Comparison of ENCODE assay signal across 1 cellular context in the genomic region with DNA sequence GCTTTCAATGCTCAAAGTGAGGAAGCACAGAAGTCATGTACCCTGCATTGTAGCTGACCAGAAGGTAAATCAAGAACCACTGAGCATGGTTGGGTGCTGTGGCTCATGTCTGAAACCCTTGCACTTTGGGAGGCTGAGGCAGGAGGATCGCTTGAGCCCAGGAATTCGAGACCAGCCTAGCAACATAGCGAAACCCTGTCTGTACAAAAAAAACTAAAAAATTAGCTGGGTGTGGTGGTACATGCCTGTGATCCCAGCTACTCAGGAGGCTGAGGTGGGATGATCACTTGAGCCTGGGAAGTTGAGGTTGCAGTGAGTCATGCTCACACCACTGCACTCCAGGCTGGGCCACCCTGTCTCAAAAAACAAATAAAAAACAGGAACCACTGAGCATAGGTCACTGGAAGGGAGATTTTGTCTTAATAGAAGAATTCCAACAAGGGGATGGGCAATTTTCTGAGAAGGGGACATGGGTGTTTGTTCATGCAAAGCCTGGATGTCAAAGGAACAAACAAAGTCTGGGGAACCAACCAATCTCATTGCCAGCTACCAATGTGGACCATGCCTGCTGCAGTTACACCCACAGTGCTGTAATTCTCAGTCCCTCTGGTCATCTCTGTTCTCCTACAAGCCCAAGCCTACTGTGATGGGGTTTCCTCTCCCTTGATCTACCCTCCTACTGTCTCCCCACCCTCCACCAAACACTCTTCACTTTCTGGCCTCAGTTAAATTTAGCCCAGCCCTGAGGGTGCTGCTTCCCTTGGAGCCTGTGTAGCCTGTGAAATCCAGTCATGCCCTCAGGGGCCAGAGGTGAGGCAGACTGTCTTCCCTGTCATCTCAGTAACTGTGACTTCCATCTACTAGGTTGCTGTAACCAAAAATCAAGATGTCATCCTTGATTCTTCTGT.
A peak's percentile ranks its signal among the peaks of the same experiment; 100 is the strongest.
TF ChIP-seq lines count a peak whose summit lies in the region.

No MANE protein-coding gene starts in this region.

TF ChIP-seq in HepG2, 621 proteins besides CTCF, POLR2A, EP300 and RAD21 (continued from another document):
- TF ChIP-seq ZHX2 (IDR thresholded peaks at IDR 0.05; ENCODE audit: low read depth) (no peak), ZHX2 (CRISPR knock-in tag; IDR thresholded peaks at IDR 0.05; ENCODE audit: borderline replicate concordance) (no peak), BRF2 (CRISPR knock-in tag; IDR thresholded peaks at IDR 0.05) (no peak), PPARG (CRISPR knock-in tag; conservative IDR thresholded peaks at IDR 0.05) (no peak), ARID5B (CRISPR knock-in tag; IDR thresholded peaks at IDR 0.05) (peak; percentile 82), ZNF781 (CRISPR knock-in tag; IDR thresholded peaks at IDR 0.05; ENCODE audit: borderline replicate concordance, not compliant biosample characterization) (no peak)
- TF ChIP-seq, protein P1, sequence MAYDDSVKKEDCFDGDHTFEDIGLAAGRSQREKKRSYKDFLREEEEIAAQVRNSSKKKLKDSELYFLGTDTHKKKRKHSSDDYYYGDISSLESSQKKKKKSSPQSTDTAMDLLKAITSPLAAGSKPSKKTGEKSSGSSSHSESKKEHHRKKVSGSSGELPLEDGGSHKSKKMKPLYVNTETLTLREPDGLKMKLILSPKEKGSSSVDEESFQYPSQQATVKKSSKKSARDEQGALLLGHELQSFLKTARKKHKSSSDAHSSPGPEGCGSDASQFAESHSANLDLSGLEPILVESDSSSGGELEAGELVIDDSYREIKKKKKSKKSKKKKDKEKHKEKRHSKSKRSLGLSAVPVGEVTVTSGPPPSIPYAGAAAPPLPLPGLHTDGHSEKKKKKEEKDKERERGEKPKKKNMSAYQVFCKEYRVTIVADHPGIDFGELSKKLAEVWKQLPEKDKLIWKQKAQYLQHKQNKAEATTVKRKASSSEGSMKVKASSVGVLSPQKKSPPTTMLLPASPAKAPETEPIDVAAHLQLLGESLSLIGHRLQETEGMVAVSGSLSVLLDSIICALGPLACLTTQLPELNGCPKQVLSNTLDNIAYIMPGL (CRISPR knock-in tag; IDR thresholded peaks at IDR 0.05; ENCODE audit: borderline replicate concordance in 1 of 2, low read depth in 1 of 2): no peak
